ENCODE assay signal across 19 cellular contexts in genomic region chr20:62043131-62043914, GRCh38. TPM values are rescaled to one million over a fixed set of nuclear protein-coding genes. Genes with fewer than 3 reads are reported as not detected.
DNase-seq lines count a peak whose midpoint lies in the region; ATAC-seq and TF ChIP-seq lines count a peak whose summit lies in the region.
"Had no signal": no experiment of that assay in that cellular context is flagged by ENCODE, and none has a peak within 500 bp of the region (broad histone marks: within the 10 kb centered on the region; RNA-seq: fewer than 3 reads in every experiment).

No MANE protein-coding gene starts in this region.

- TF ChIP-seq CTCF in GM23338 (conservative IDR thresholded peaks at IDR 0.05; ENCODE audit: low read depth in 2 of 2) (no peak), RWPE1 (conservative IDR thresholded peaks at IDR 0.05; ENCODE audit: low read depth) (no peak), fibroblast of villous mesenchyme (IDR thresholded peaks at IDR 0.05; ENCODE audit: insufficient read depth, low read depth, low read length) (no peak), osteoblast (IDR thresholded peaks at IDR 0.05; ENCODE audit: extremely low read depth, low read depth, low read length) (no peak), vagina (IDR thresholded peaks at IDR 0.05) (no peak)

- H3K79me2 ChIP-seq in GM23338 (replicated peaks; ENCODE audit: insufficient read depth) (peaks cover 100% of the 10 kb centered on the region), osteoblast (ENCODE audit: insufficient read depth, low read length) (peaks cover 87% of the 10 kb centered on the region)

- H3K36me3 Mint-ChIP-seq in GM23338 (ENCODE audit: low read depth), result no peaks in the 10 kb centered on the region

- H3K9me3 ChIP-seq in osteoblast (ENCODE audit: low read depth, low read length) (no peaks in the 10 kb centered on the region), vagina (no peaks in the 10 kb centered on the region)

- H3K27ac ChIP-seq in GM23338 (ENCODE audit: low read depth) (peak overlapping the region; percentile 72), RWPE1 (peak overlapping the region; percentile 20), osteoblast (ENCODE audit: low read depth, low read length) (no peak overlapping the region), vagina (no peak overlapping the region)
- H3K27ac ChIP-seq: PC-9 had no signal

- peaks cover 26% of the 10 kb centered on the region for H3K4me1 ChIP-seq in GM23338 (ENCODE audit: insufficient read depth)
- H3K4me1 ChIP-seq in osteoblast (ENCODE audit: insufficient read depth, low read length), result peaks cover 4% of the 10 kb centered on the region
- peaks cover 23% of the 10 kb centered on the region for H3K4me1 ChIP-seq in vagina

- no peak for TF ChIP-seq POLR2A in vagina (IDR thresholded peaks at IDR 0.05)

- peaks cover 9% of the 10 kb centered on the region for H3K27me3 Mint-ChIP-seq in GM23338 (ENCODE audit: insufficient read depth, low read depth, poor library complexity)
- H3K27me3 Mint-ChIP-seq: activated CD4-positive, alpha-beta T cell treated with anti-CD3 and anti-CD28 coated beads, Interleukin-2, amount 10 ng/mL, durations not matched to agents 7 days and 5 days had no signal

- no peaks in the 10 kb centered on the region for H3K9me3 Mint-ChIP-seq in GM23338
- H3K9me3 Mint-ChIP-seq: activated CD4-positive, alpha-beta T cell treated with anti-CD3 and anti-CD28 coated beads, Interleukin-2, amount 10 ng/mL, durations not matched to agents 7 days and 5 days had no signal

- POLR2A ChIA-PET in RWPE1 (lab: Yijun Ruan, JAX; ENCODE audit: low non-redundant PET), result no interaction called here

- H3K27ac Mint-ChIP-seq in GM23338, result no peak overlapping the region
- H3K27ac Mint-ChIP-seq: activated CD4-positive, alpha-beta T cell treated with anti-CD3 and anti-CD28 coated beads, Interleukin-2, amount 10 ng/mL, durations not matched to agents 7 days and 5 days had no signal

- H3K27me3 ChIP-seq in GM23338 (ENCODE audit: insufficient read depth), result no peaks in the 10 kb centered on the region
- no peaks in the 10 kb centered on the region for H3K27me3 ChIP-seq in osteoblast (ENCODE audit: insufficient read depth, low read length)
- H3K27me3 ChIP-seq in vagina, result no peaks in the 10 kb centered on the region

- CTCF ChIA-PET in RWPE1 (lab: Yijun Ruan, JAX), result interaction anchor here (0.6 to 0.7 kb wide), 2 partner anchors 15 to 32 kb away, joined by 3 to 4 read pairs; no protein-coding TSS in a partner anchor

- peaks cover 74% of the 10 kb centered on the region for H4K20me1 ChIP-seq in GM23338 (replicated peaks; ENCODE audit: insufficient read depth)
- H4K20me1 ChIP-seq in osteoblast (ENCODE audit: insufficient read depth, low read length), result peaks cover 58% of the 10 kb centered on the region

- no peaks in the 10 kb centered on the region for H3K9me2 ChIP-seq in GM23338 (ENCODE audit: insufficient read depth)

- H3F3A ChIP-seq in GM23338 (replicated peaks; ENCODE audit: low read depth), result no peaks in the 10 kb centered on the region

- H2AFZ ChIP-seq in GM23338 (no peak overlapping the region), osteoblast (ENCODE audit: low read length) (no peak overlapping the region)
- H2AFZ ChIP-seq: PC-9 had no signal

- H3K4me1 Mint-ChIP-seq in GM23338, result peaks cover 57% of the 10 kb centered on the region

- H3K4me2 ChIP-seq in GM23338 (no peak overlapping the region), osteoblast (ENCODE audit: insufficient read depth, low read length) (no peak overlapping the region)
- H3K4me2 ChIP-seq: PC-9 had no signal

- intact Hi-C loops in vagina (cut with DNase I), result no loop called here

- no peak for ATAC-seq in GM23338

- no peak for DNase-seq in GM23338 (ENCODE audit: low spot score)
- DNase-seq in RWPE1 (ENCODE audit: low spot score), result no peak
- DNase-seq in fibroblast of villous mesenchyme (ENCODE audit: low read depth), result peak; percentile 84
- peak; percentile 10 for DNase-seq in osteoblast (ENCODE audit: insufficient read length, low spot score, missing footprints)
- DNase-seq in vagina (ENCODE audit: extremely low spot score in 2 of 2), result no peak
- no peak for DNase-seq in OCI-M1 (lab: John Stamatoyannopoulos, UW)
- DNase-seq in dedifferentiated amniotic fluid mesenchymal stem cell (ENCODE audit: extremely low spot score), result no peak
- DNase-seq in hippocampal formation (lab: John Stamatoyannopoulos, UW), result no peak
- DNase-seq: activated CD4-positive, alpha-beta T cell treated with anti-CD3 and anti-CD28 coated beads, Interleukin-2, amount 10 ng/mL, durations not matched to agents 7 days and 5 days; activated naive CD4-positive, alpha-beta T cell treated with Interleukin-2 at 50 U/mL for 16 hours; dermis blood vessel endothelial cell; erythroblast; glutamatergic neuron; mesendoderm; NCI-H1092; NCI-H774; stimulated activated CD4-positive, alpha-beta T cell treated with anti-CD3 and anti-CD28 coated beads, Interleukin-4, amount 100 ng/mL, for 1 hour; substantia nigra had no signal

- H3K36me3 ChIP-seq in GM23338 (ENCODE audit: insufficient read depth) (no peaks in the 10 kb centered on the region), osteoblast (ENCODE audit: insufficient read depth, low read length) (no peaks in the 10 kb centered on the region), vagina (no peaks in the 10 kb centered on the region)

- H3K4me3 ChIP-seq in GM23338, result no peak overlapping the region
- no peak overlapping the region for H3K4me3 ChIP-seq in fibroblast of villous mesenchyme (ENCODE audit: low read depth, low read length)
- H3K4me3 ChIP-seq in osteoblast (ENCODE audit: insufficient read depth, low read length), result no peak overlapping the region
- no peak overlapping the region for H3K4me3 ChIP-seq in vagina
- H3K4me3 ChIP-seq: PC-9 had no signal

- H3K4me3 Mint-ChIP-seq in GM23338, result no peak overlapping the region
- H3K4me3 Mint-ChIP-seq: activated CD4-positive, alpha-beta T cell treated with anti-CD3 and anti-CD28 coated beads, Interleukin-2, amount 10 ng/mL, durations not matched to agents 7 days and 5 days had no signal

TF ChIP-seq in GM23338, 12 proteins besides CTCF, POLR2A, EP300 and RAD21 (continues in another document):
- TF ChIP-seq ZNF114 (CRISPR knock-in tag; IDR thresholded peaks at IDR 0.05) (no peak), NANOG (IDR thresholded peaks at IDR 0.05; ENCODE audit: borderline replicate concordance) (no peak), JUNB (IDR thresholded peaks at IDR 0.05; ENCODE audit: unreplicated experiment) (no peak), EZH2phosphoT487 (IDR thresholded peaks at IDR 0.05; ENCODE audit: unreplicated experiment) (no peak)

RNA-seq across cellular contexts. Expression of gene TAF4, which starts 22.4 kb away (rescaled TPM):
- total RNA-seq in GM23338 (2014; rRNA removed; shearing (Covaris generic)), result 33.9 and 60.0 TPM in 2 replicates
- 7.2 and 7.8 TPM in 2 replicates for polyA plus RNA-seq in GM23338 (2016; fragmentation: Nextera tagmentation; extraction: Ambion mirVana)
- 3.0 and 3.5 TPM in 2 replicates for total RNA-seq in fibroblast of villous mesenchyme
- total RNA-seq in osteoblast, result 4.3 and 4.7 TPM in 2 replicates
- total RNA-seq in vagina, result 9.6 TPM

Comparison
In these comparisons a context has a peak if more than half of its experiments do, and no peak if none do; other contexts are left out.
1. DNase-seq: peak in fibroblast of villous mesenchyme (single experiment) and osteoblast (single experiment); none in GM23338 (single experiment), RWPE1 (single experiment), vagina (0 of 2), OCI-M1 (single experiment), dedifferentiated amniotic fluid mesenchymal stem cell (single experiment) and hippocampal formation (0 of 2).
2. H3K27ac ChIP-seq: peak in GM23338 (single experiment) and RWPE1 (single experiment); none in osteoblast (single experiment) and vagina (single experiment).